ENCODE assay signal across 8 cellular contexts in the genomic region with DNA sequence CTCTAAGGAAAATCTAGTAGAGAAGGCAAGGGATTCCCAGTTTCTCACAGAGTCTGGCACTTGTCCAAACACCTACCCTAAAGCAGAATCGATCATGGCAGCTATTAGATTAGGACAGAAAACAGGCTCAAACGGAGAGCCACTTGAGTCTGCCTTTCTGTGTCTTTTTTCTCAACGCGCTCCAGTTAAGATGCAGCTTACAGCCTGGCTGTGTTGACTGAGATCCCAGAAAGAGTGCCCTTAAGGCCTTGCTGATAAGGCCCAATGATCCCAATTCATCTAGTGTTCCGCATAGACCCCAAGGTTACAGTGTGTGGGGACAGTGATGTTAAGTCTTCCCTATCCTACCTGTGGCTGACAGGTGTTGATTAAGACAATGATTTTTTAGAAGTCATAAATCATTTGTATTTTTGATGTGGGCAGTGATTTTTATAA. TPM values are rescaled to one million over a fixed set of nuclear protein-coding genes. Genes with fewer than 3 reads are reported as not detected.
DNase-seq lines count a peak whose midpoint lies in the region; ATAC-seq and TF ChIP-seq lines count a peak whose summit lies in the region.

No MANE protein-coding gene starts in this region.

- intact Hi-C loops in ascending aorta (cut with DNase I): loop anchor here (5.0 kb wide), 1 partner anchor 1275 kb away; no protein-coding TSS in a partner anchor

- peaks cover 0 to 3% of the 10 kb centered on the region in 2 donors for H3K36me3 ChIP-seq in ascending aorta
- peaks cover 0 to 4% (median under 1%) of the 10 kb centered on the region in 4 donors for H3K36me3 ChIP-seq in liver (ENCODE audit: control insufficient read depth in 4 of 4, insufficient read depth in 3 of 4, low read depth in 1 of 4, low read length in 3 of 4)
- no peaks in the 10 kb centered on the region for H3K36me3 ChIP-seq in thymus (ENCODE audit: control insufficient read depth, insufficient read depth)

- H3K27me3 ChIP-seq in ascending aorta (no peaks in the 10 kb centered on the region), liver (ENCODE audit: control insufficient read depth in 4 of 4, insufficient read depth in 4 of 4, low read length in 3 of 4) (no peaks in the 10 kb centered on the region), thymus (ENCODE audit: control insufficient read depth, insufficient read depth) (peaks cover 4% of the 10 kb centered on the region)

- H3K4me3 ChIP-seq in GM08714 (ENCODE audit: low read length): peak overlapping the region; percentile 95
- peak overlapping the region; percentile 73 to 88 for H3K4me3 ChIP-seq in ascending aorta
- H3K4me3 ChIP-seq in liver (ENCODE audit: low read depth in 1 of 3, low read length in 3 of 3): peak overlapping the region; percentile 72 to 97 (median 91)
- peak overlapping the region; percentile 83 for H3K4me3 ChIP-seq in thymus (ENCODE audit: low read length)

- TF ChIP-seq RAD21 in liver (IDR thresholded peaks at IDR 0.05): no peak

- WGBS in liver: 24% methylated on average over 5 of the region's 5 CpGs
- WGBS in thymus: 64% methylated on average over 5 of the region's 5 CpGs

- peak overlapping the region; percentile 97 to 98 for H3K9ac ChIP-seq in liver (ENCODE audit: low read depth in 1 of 2, low read length in 2 of 2)

- DNase-seq in NCI-H1694 treated with DMSO at 0.1 percent for 48 hours (lab: John Stamatoyannopoulos, UW) (peak; percentile 41), ascending aorta (ENCODE audit: low spot score in 2 of 2) (no peak)

- H3K27ac ChIP-seq in ascending aorta (peak overlapping the region; percentile 84 to 90), liver (ENCODE audit: low read depth in 1 of 2, low read length in 2 of 2) (peak overlapping the region; percentile 98 to 99), thymus (ENCODE audit: low read depth) (peak overlapping the region; percentile 92)

- no peak for TF ChIP-seq CTCF in ascending aorta (IDR thresholded peaks at IDR 0.05)
- TF ChIP-seq CTCF in liver (IDR thresholded peaks at IDR 0.05; ENCODE audit: low read depth, low read length, missing input control): no peak

- ATAC-seq in GM18909 (IDR thresholded peaks at IDR 0.05; ENCODE audit: poor library complexity, unreplicated experiment) (no peak), GM21381 (IDR thresholded peaks at IDR 0.05; ENCODE audit: unreplicated experiment) (no peak), HG03108 (IDR thresholded peaks at IDR 0.05; ENCODE audit: unreplicated experiment) (no peak)

- H3K9me3 ChIP-seq in ascending aorta: no peaks in the 10 kb centered on the region
- H3K9me3 ChIP-seq in liver (ENCODE audit: control insufficient read depth in 4 of 4, low read length in 3 of 4): no peaks in the 10 kb centered on the region
- no peaks in the 10 kb centered on the region for H3K9me3 ChIP-seq in thymus (ENCODE audit: control insufficient read depth)

- H3K4me1 ChIP-seq in ascending aorta: peaks cover 0 to 10% of the 10 kb centered on the region in 2 donors
- peaks cover 0 to 17% (median 8%) of the 10 kb centered on the region in 4 donors for H3K4me1 ChIP-seq in liver (ENCODE audit: control insufficient read depth in 4 of 4, insufficient read depth in 4 of 4, low read length in 3 of 4)
- peaks cover 6% of the 10 kb centered on the region for H3K4me1 ChIP-seq in thymus (ENCODE audit: control insufficient read depth, insufficient read depth, low read length)

TF ChIP-seq in liver, 16 proteins besides CTCF, POLR2A, EP300 and RAD21:
- TF ChIP-seq HNF4A (conservative IDR thresholded peaks at IDR 0.05) (no peak), EGR1 (IDR thresholded peaks at IDR 0.05; ENCODE audit: low read depth in 2 of 2) (no peak), FOXA2 (IDR thresholded peaks at IDR 0.05) (no peak), YY1 (IDR thresholded peaks at IDR 0.05) (no peak), NR2F2 (IDR thresholded peaks at IDR 0.05) (no peak), JUND (IDR thresholded peaks at IDR 0.05) (no peak), GABPA (IDR thresholded peaks at IDR 0.05 in 1 of 2, conservative IDR thresholded peaks at IDR 0.05 in 1 of 2) (no peak), HNF4G (IDR thresholded peaks at IDR 0.05) (no peak), SP1 (IDR thresholded peaks at IDR 0.05) (no peak), RXRA (IDR thresholded peaks at IDR 0.05) (no peak), TAF1 (conservative IDR thresholded peaks at IDR 0.05) (no peak), FOXA1 (IDR thresholded peaks at IDR 0.05) (no peak)
- TF ChIP-seq, protein P1, sequence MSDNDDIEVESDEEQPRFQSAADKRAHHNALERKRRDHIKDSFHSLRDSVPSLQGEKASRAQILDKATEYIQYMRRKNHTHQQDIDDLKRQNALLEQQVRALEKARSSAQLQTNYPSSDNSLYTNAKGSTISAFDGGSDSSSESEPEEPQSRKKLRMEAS (IDR thresholded peaks at IDR 0.05): no peak
- TF ChIP-seq, protein P2, sequence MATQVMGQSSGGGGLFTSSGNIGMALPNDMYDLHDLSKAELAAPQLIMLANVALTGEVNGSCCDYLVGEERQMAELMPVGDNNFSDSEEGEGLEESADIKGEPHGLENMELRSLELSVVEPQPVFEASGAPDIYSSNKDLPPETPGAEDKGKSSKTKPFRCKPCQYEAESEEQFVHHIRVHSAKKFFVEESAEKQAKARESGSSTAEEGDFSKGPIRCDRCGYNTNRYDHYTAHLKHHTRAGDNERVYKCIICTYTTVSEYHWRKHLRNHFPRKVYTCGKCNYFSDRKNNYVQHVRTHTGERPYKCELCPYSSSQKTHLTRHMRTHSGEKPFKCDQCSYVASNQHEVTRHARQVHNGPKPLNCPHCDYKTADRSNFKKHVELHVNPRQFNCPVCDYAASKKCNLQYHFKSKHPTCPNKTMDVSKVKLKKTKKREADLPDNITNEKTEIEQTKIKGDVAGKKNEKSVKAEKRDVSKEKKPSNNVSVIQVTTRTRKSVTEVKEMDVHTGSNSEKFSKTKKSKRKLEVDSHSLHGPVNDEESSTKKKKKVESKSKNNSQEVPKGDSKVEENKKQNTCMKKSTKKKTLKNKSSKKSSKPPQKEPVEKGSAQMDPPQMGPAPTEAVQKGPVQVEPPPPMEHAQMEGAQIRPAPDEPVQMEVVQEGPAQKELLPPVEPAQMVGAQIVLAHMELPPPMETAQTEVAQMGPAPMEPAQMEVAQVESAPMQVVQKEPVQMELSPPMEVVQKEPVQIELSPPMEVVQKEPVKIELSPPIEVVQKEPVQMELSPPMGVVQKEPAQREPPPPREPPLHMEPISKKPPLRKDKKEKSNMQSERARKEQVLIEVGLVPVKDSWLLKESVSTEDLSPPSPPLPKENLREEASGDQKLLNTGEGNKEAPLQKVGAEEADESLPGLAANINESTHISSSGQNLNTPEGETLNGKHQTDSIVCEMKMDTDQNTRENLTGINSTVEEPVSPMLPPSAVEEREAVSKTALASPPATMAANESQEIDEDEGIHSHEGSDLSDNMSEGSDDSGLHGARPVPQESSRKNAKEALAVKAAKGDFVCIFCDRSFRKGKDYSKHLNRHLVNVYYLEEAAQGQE (IDR thresholded peaks at IDR 0.05): no peak
- TF ChIP-seq, protein P3, sequence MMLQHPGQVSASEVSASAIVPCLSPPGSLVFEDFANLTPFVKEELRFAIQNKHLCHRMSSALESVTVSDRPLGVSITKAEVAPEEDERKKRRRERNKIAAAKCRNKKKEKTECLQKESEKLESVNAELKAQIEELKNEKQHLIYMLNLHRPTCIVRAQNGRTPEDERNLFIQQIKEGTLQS (IDR thresholded peaks at IDR 0.05): no peak
- TF ChIP-seq, protein P4, sequence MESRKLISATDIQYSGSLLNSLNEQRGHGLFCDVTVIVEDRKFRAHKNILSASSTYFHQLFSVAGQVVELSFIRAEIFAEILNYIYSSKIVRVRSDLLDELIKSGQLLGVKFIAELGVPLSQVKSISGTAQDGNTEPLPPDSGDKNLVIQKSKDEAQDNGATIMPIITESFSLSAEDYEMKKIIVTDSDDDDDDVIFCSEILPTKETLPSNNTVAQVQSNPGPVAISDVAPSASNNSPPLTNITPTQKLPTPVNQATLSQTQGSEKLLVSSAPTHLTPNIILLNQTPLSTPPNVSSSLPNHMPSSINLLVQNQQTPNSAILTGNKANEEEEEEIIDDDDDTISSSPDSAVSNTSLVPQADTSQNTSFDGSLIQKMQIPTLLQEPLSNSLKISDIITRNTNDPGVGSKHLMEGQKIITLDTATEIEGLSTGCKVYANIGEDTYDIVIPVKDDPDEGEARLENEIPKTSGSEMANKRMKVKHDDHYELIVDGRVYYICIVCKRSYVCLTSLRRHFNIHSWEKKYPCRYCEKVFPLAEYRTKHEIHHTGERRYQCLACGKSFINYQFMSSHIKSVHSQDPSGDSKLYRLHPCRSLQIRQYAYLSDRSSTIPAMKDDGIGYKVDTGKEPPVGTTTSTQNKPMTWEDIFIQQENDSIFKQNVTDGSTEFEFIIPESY (IDR thresholded peaks at IDR 0.05): no peak

RNA-seq across cellular contexts. Expression of a gene that starts 1.0 kb away (rescaled TPM):
- total RNA-seq in ascending aorta (21.3 TPM), liver (10 to 100 TPM; 35.1 to 70.2 TPM)
- polyA plus RNA-seq in liver (10 to 100 TPM; 18.6 to 19.4 TPM), thymus (12.5 TPM)
